9 cellular contexts compared by ENCODE assay signal in genomic region chr2:192029089-192029488, GRCh38.
A peak's percentile ranks its signal among the peaks of the same experiment; 100 is the strongest.
DNase-seq lines count a peak whose midpoint lies in the region; ATAC-seq and TF ChIP-seq lines count a peak whose summit lies in the region.
"Had no signal": no experiment of that assay in that cellular context is flagged by ENCODE, and none has a peak within 500 bp of the region (broad histone marks: within the 10 kb centered on the region; RNA-seq: fewer than 3 reads in every experiment).

No MANE protein-coding gene starts in this region.

- no peaks in the 10 kb centered on the region for H3K4me1 Mint-ChIP-seq in activated CD4-positive, alpha-beta memory T cell treated with anti-CD3 and anti-CD28 coated beads for 36 hours (ENCODE audit: low read depth)
- no peaks in the 10 kb centered on the region for H3K4me1 Mint-ChIP-seq in activated CD4-positive, alpha-beta memory T cell treated with anti-CD3 and anti-CD28 coated beads, Interleukin-2, amount 10 ng/mL, durations not matched to agents 7 days and 5 days
- no peaks in the 10 kb centered on the region for H3K4me1 Mint-ChIP-seq in progenitor cell of endocrine pancreas (ENCODE audit: low read depth)

- H3K27ac Mint-ChIP-seq in activated CD4-positive, alpha-beta memory T cell treated with anti-CD3 and anti-CD28 coated beads for 36 hours = no peak overlapping the region
- H3K27ac Mint-ChIP-seq in activated CD4-positive, alpha-beta memory T cell treated with anti-CD3 and anti-CD28 coated beads, Interleukin-2, amount 10 ng/mL, durations not matched to agents 7 days and 5 days = no peak overlapping the region
- no peak overlapping the region for H3K27ac Mint-ChIP-seq in progenitor cell of endocrine pancreas

- no peaks in the 10 kb centered on the region for H3K36me3 Mint-ChIP-seq in activated CD4-positive, alpha-beta memory T cell treated with anti-CD3 and anti-CD28 coated beads for 36 hours
- H3K36me3 Mint-ChIP-seq in activated CD4-positive, alpha-beta memory T cell treated with anti-CD3 and anti-CD28 coated beads, Interleukin-2, amount 10 ng/mL, durations not matched to agents 7 days and 5 days (ENCODE audit: low read depth) = no peaks in the 10 kb centered on the region
- no peaks in the 10 kb centered on the region for H3K36me3 Mint-ChIP-seq in progenitor cell of endocrine pancreas (ENCODE audit: insufficient read depth)

- POLR2A ChIA-PET in activated CD4-positive, alpha-beta memory T cell treated with anti-CD3 and anti-CD28 coated beads for 36 hours (lab: Charles Lee) = no interaction called here
- POLR2A ChIA-PET in activated CD4-positive, alpha-beta memory T cell treated with anti-CD3 and anti-CD28 coated beads, Interleukin-2, amount 10 ng/mL, durations not matched to agents 7 days and 5 days (lab: Charles Lee) = no interaction called here

- no peak overlapping the region for H3K4me3 Mint-ChIP-seq in activated CD4-positive, alpha-beta memory T cell treated with anti-CD3 and anti-CD28 coated beads for 36 hours
- no peak overlapping the region for H3K4me3 Mint-ChIP-seq in activated CD4-positive, alpha-beta memory T cell treated with anti-CD3 and anti-CD28 coated beads, Interleukin-2, amount 10 ng/mL, durations not matched to agents 7 days and 5 days
- H3K4me3 Mint-ChIP-seq in progenitor cell of endocrine pancreas (ENCODE audit: low read depth) = no peak overlapping the region

- no peak for TF ChIP-seq POLR2A in thyroid gland (IDR thresholded peaks at IDR 0.05)

- H3K9me3 ChIP-seq in heart right ventricle (no peaks in the 10 kb centered on the region), thyroid gland (no peaks in the 10 kb centered on the region)

- no peak overlapping the region for H3K27ac ChIP-seq in heart right ventricle
- no peak overlapping the region for H3K27ac ChIP-seq in thyroid gland
- H3K27ac ChIP-seq: parathyroid adenoma had no signal

- no peaks in the 10 kb centered on the region for H3K9me3 Mint-ChIP-seq in activated CD4-positive, alpha-beta memory T cell treated with anti-CD3 and anti-CD28 coated beads for 36 hours
- no peaks in the 10 kb centered on the region for H3K9me3 Mint-ChIP-seq in activated CD4-positive, alpha-beta memory T cell treated with anti-CD3 and anti-CD28 coated beads, Interleukin-2, amount 10 ng/mL, durations not matched to agents 7 days and 5 days
- no peaks in the 10 kb centered on the region for H3K9me3 Mint-ChIP-seq in progenitor cell of endocrine pancreas (ENCODE audit: low read depth)

- peak; percentile 31 for TF ChIP-seq CTCF in progenitor cell of endocrine pancreas (IDR thresholded peaks at IDR 0.05; ENCODE audit: unreplicated experiment)
- no peak for TF ChIP-seq CTCF in heart right ventricle (IDR thresholded peaks at IDR 0.05)
- TF ChIP-seq CTCF in thyroid gland (IDR thresholded peaks at IDR 0.05) = no peak

- in situ Hi-C loops in SK-MEL-5 (cut with HindIII; ENCODE audit: low pct_unique_long_range_greater_than_20kb, low sequenced_read_pairs) = no loop called here

- ATAC-seq in HG02870 (IDR thresholded peaks at IDR 0.05; ENCODE audit: unreplicated experiment) (peak; percentile 66), heart right ventricle (no peak)

- peak; percentile 23 for DNase-seq in activated CD4-positive, alpha-beta memory T cell treated with anti-CD3 and anti-CD28 coated beads for 36 hours
- no peak for DNase-seq in activated CD4-positive, alpha-beta memory T cell treated with anti-CD3 and anti-CD28 coated beads, Interleukin-2, amount 10 ng/mL, durations not matched to agents 7 days and 5 days
- DNase-seq in SK-MEL-5 (ENCODE audit: low read depth, low spot score) (peak; percentile 56), progenitor cell of endocrine pancreas (ENCODE audit: low spot score, unreplicated experiment) (no peak), NCI-H2107 treated with DMSO at 0.1 percent for 48 hours (lab: John Stamatoyannopoulos, UW; ENCODE audit: unreplicated experiment) (no peak), heart right ventricle (no peak), thyroid gland (no peak)

- CTCF ChIA-PET in activated CD4-positive, alpha-beta memory T cell treated with anti-CD3 and anti-CD28 coated beads for 36 hours (lab: Charles Lee) = interaction anchor here (1.0 kb wide), 1 partner anchor 134 kb away, joined by 3 read pairs; no protein-coding TSS in a partner anchor
- CTCF ChIA-PET in activated CD4-positive, alpha-beta memory T cell treated with anti-CD3 and anti-CD28 coated beads, Interleukin-2, amount 10 ng/mL, durations not matched to agents 7 days and 5 days (lab: Charles Lee) = interaction anchor here (0.8 kb wide), 1 partner anchor 217 kb away, joined by 3 read pairs; no protein-coding TSS in a partner anchor

- peaks cover 0 to 30% (median 5%) of the 10 kb centered on the region in 9 donors for H3K4me1 ChIP-seq in heart right ventricle
- H3K4me1 ChIP-seq in thyroid gland = no peaks in the 10 kb centered on the region
- H3K4me1 ChIP-seq: parathyroid adenoma had no signal

- H3K27me3 Mint-ChIP-seq in activated CD4-positive, alpha-beta memory T cell treated with anti-CD3 and anti-CD28 coated beads for 36 hours = no peaks in the 10 kb centered on the region
- H3K27me3 Mint-ChIP-seq in activated CD4-positive, alpha-beta memory T cell treated with anti-CD3 and anti-CD28 coated beads, Interleukin-2, amount 10 ng/mL, durations not matched to agents 7 days and 5 days = peaks cover 2% of the 10 kb centered on the region
- H3K27me3 Mint-ChIP-seq in progenitor cell of endocrine pancreas = no peaks in the 10 kb centered on the region

- H3K36me3 ChIP-seq in heart right ventricle (no peaks in the 10 kb centered on the region), thyroid gland (no peaks in the 10 kb centered on the region)

- intact Hi-C loops in activated CD4-positive, alpha-beta memory T cell treated with anti-CD3 and anti-CD28 coated beads for 36 hours (cut with micrococcal nuclease) = no loop called here
- intact Hi-C loops in heart right ventricle (cut with DNase I) = loop anchor here in 3 of 10 donors (5.0 to 10.0 kb wide), 2 partner anchors 182 to 184 kb away; partner anchors contain the start of gene CAVIN2 (in 3 of the 3)
- intact Hi-C loops in thyroid gland (cut with DNase I) = no loop called here

- H3K27me3 ChIP-seq in heart right ventricle = no peaks in the 10 kb centered on the region
- H3K27me3 ChIP-seq in thyroid gland = no peaks in the 10 kb centered on the region

- H3K4me3 ChIP-seq in heart right ventricle (no peak overlapping the region), thyroid gland (replicated peaks in 1 of 3) (no peak overlapping the region)

- WGBS in heart right ventricle, 2 donors = 88 to 98% methylated on average over 2 of the region's 2 CpGs
- 69 to 93% methylated on average over 2 of the region's 2 CpGs for WGBS in thyroid gland, 2 donors

Comparison
In these comparisons a context has a peak if more than half of its experiments do, and no peak if none do; other contexts are left out.
1. DNase-seq: peak in activated CD4-positive, alpha-beta memory T cell treated with anti-CD3 and anti-CD28 coated beads for 36 hours (single experiment) and SK-MEL-5 (single experiment); none in activated CD4-positive, alpha-beta memory T cell treated with anti-CD3 and anti-CD28 coated beads, Interleukin-2, amount 10 ng/mL, durations not matched to agents 7 days and 5 days (single experiment), progenitor cell of endocrine pancreas (single experiment), NCI-H2107 treated with DMSO at 0.1 percent for 48 hours (single experiment), heart right ventricle (0 of 2) and thyroid gland (0 of 2).